In genomic region chr6:26045939-26046368, GRCh38 we compare ENCODE assay signal across 8 cellular contexts. TPM values are rescaled to one million over a fixed set of nuclear protein-coding genes. Genes with fewer than 3 reads are reported as not detected.
DNase-seq lines count a peak whose midpoint lies in the region; ATAC-seq, FAIRE-seq and TF ChIP-seq lines count a peak whose summit lies in the region.

No MANE protein-coding gene starts in this region.

- FAIRE-seq in bronchial epithelial cell (lab: Jason Lieb, UNC): no peak

- H3K27me3 Mint-ChIP-seq in natural killer cell treated with Interleukin-12 subunit alpha and Interleukin-12 subunit beta and Interleukin-15 and Interleukin-18, amount 100 ng/mL, for 72 hours: no peaks in the 10 kb centered on the region

- TF ChIP-seq CTCF in GM12865 (IDR thresholded peaks at IDR 0.05; ENCODE audit: insufficient read depth, low read depth, low read length, missing control alignments) (no peak), bronchial epithelial cell (IDR thresholded peaks at IDR 0.05; ENCODE audit: insufficient read depth, low read length, severe bottlenecking) (no peak)

- peak; percentile 84 for DNase-seq in GM12865 (ENCODE audit: low read depth)
- DNase-seq in NAMALWA (ENCODE audit: low spot score): peak; percentile 69
- no peak for DNase-seq in bronchial epithelial cell (ENCODE audit: low read depth)
- no peak for DNase-seq in natural killer cell treated with Interleukin-12 subunit alpha and Interleukin-12 subunit beta and Interleukin-15 and Interleukin-18, amount 100 ng/mL, for 72 hours (ENCODE audit: low spot score)
- DNase-seq in NCI-H1417 treated with DMSO at 0.1 percent for 48 hours (lab: John Stamatoyannopoulos, UW): no peak
- no peak for DNase-seq in germinal center (ENCODE audit: low spot score)

- H3K9me3 Mint-ChIP-seq in natural killer cell treated with Interleukin-12 subunit alpha and Interleukin-12 subunit beta and Interleukin-15 and Interleukin-18, amount 100 ng/mL, for 72 hours: no peaks in the 10 kb centered on the region

- H3K4me3 ChIP-seq in GM12865 (ENCODE audit: low read depth, low read length) (peak overlapping the region; percentile 78), bronchial epithelial cell (ENCODE audit: low read depth, low read length) (peak overlapping the region; percentile 47)

- peak overlapping the region; percentile 90 to 95 for H3K27ac Mint-ChIP-seq in natural killer cell treated with Interleukin-12 subunit alpha and Interleukin-12 subunit beta and Interleukin-15 and Interleukin-18, amount 100 ng/mL, for 72 hours

- peak overlapping the region; percentile 93 for H3K4me3 Mint-ChIP-seq in natural killer cell treated with Interleukin-12 subunit alpha and Interleukin-12 subunit beta and Interleukin-15 and Interleukin-18, amount 100 ng/mL, for 72 hours

- no peak for ATAC-seq in natural killer cell treated with Interleukin-12 subunit alpha and Interleukin-12 subunit beta and Interleukin-15 and Interleukin-18, amount 100 ng/mL, for 72 hours
- ATAC-seq in HG03354 (IDR thresholded peaks at IDR 0.05; ENCODE audit: poor library complexity, severe bottlenecking, unreplicated experiment) (no peak), GM21367 (IDR thresholded peaks at IDR 0.05; ENCODE audit: unreplicated experiment) (no peak)

- H3K36me3 ChIP-seq in bronchial epithelial cell (ENCODE audit: control insufficient read depth, insufficient read depth, low read length): no peaks in the 10 kb centered on the region

- H3K27me3 ChIP-seq in bronchial epithelial cell (ENCODE audit: control insufficient read depth, insufficient read depth, low read length): no peaks in the 10 kb centered on the region

- no peaks in the 10 kb centered on the region for H3K36me3 Mint-ChIP-seq in natural killer cell treated with Interleukin-12 subunit alpha and Interleukin-12 subunit beta and Interleukin-15 and Interleukin-18, amount 100 ng/mL, for 72 hours

- peaks cover 24 to 28% of the 10 kb centered on the region in 2 donors for H3K4me1 Mint-ChIP-seq in natural killer cell treated with Interleukin-12 subunit alpha and Interleukin-12 subunit beta and Interleukin-15 and Interleukin-18, amount 100 ng/mL, for 72 hours (ENCODE audit: low read depth in 2 of 2)

RNA-seq across cellular contexts. Expression of gene HFE, which starts 41.3 kb away (rescaled TPM):
- total RNA-seq in bronchial epithelial cell: 3.7 and 4.6 TPM in 2 replicates
- 1 to 10 TPM in 1 of 2 donors, under 1 TPM in 1; 0.62 to 1.5 TPM for total RNA-seq in natural killer cell treated with Interleukin-12 subunit alpha and Interleukin-12 subunit beta and Interleukin-15 and Interleukin-18, amount 100 ng/mL, for 72 hours

Comparison
In these comparisons a context has a peak if more than half of its experiments do, and no peak if none do; other contexts are left out.
1. DNase-seq: peak in GM12865 (single experiment) and NAMALWA (single experiment); none in bronchial epithelial cell (single experiment), natural killer cell treated with Interleukin-12 subunit alpha and Interleukin-12 subunit beta and Interleukin-15 and Interleukin-18, amount 100 ng/mL, for 72 hours (single experiment), NCI-H1417 treated with DMSO at 0.1 percent for 48 hours (single experiment) and germinal center (single experiment).